Comparison of ENCODE assay signal across 9 cellular contexts in genomic region chr2:64062840-64063239, GRCh38. TPM values are rescaled to one million over a fixed set of nuclear protein-coding genes. Genes with fewer than 3 reads are reported as not detected.
DNase-seq lines count a peak whose midpoint lies in the region; ATAC-seq and TF ChIP-seq lines count a peak whose summit lies in the region.
"Had no signal": no experiment of that assay in that cellular context is flagged by ENCODE, and none has a peak within 500 bp of the region (broad histone marks: within the 10 kb centered on the region; RNA-seq: fewer than 3 reads in every experiment).

No MANE protein-coding gene starts in this region.

- POLR2A ChIA-PET in WTC11 (lab: Charles Lee) = no interaction called here

- peak overlapping the region; percentile 14; the same call in 1 of the 2 replicates for H3K27ac Mint-ChIP-seq in WTC11

- peaks cover 50% of the 10 kb centered on the region for H3K4me1 Mint-ChIP-seq in WTC11

- no peaks in the 10 kb centered on the region for H3K27me3 Mint-ChIP-seq in WTC11 (ENCODE audit: low read depth)

- no peaks in the 10 kb centered on the region for H3K36me3 Mint-ChIP-seq in WTC11

- CTCF ChIA-PET in WTC11 (lab: Charles Lee) = interaction anchor here (0.9 kb wide), 1 partner anchor 268 kb away, joined by 3 read pairs; no protein-coding TSS in a partner anchor

- peak; percentile 64 for DNase-seq in GM12865 (ENCODE audit: low read depth)
- DNase-seq in WTC11 (ENCODE audit: low spot score) = no peak
- DNase-seq in lung microvascular endothelial cell (ENCODE audit: low read depth in 2 of 2) = peak; percentile 4 to 56
- DNase-seq in central memory CD4-positive, alpha-beta T cell = no peak
- no peak for DNase-seq in SIG-M5 treated with dmso at 0.1 percent for 504 hours (lab: John Stamatoyannopoulos, UW; ENCODE audit: unreplicated experiment)
- no peak for DNase-seq in UCSD-AML1 (lab: John Stamatoyannopoulos, UW; ENCODE audit: unreplicated experiment)
- DNase-seq: stimulated activated CD4-positive, alpha-beta T cell treated with anti-CD3 and anti-CD28 coated beads, Interleukin-4, amount 100 ng/mL, for 24 hours had no signal

- no peaks in the 10 kb centered on the region for H3K9me3 Mint-ChIP-seq in WTC11

- peak; percentile 66 for ATAC-seq in HG02610 (IDR thresholded peaks at IDR 0.05; ENCODE audit: unreplicated experiment)
- no peak for ATAC-seq in WTC11
- ATAC-seq in GM18505 (IDR thresholded peaks at IDR 0.05; ENCODE audit: unreplicated experiment) = no peak

- H3K4me3 ChIP-seq in GM12865 (ENCODE audit: low read depth, low read length) = no peak overlapping the region

- no peak overlapping the region for H3K4me3 Mint-ChIP-seq in WTC11

- TF ChIP-seq CTCF in GM12865 (IDR thresholded peaks at IDR 0.05; ENCODE audit: insufficient read depth, low read depth, low read length, missing control alignments) (no peak), WTC11 (IDR thresholded peaks at IDR 0.05) (no peak)

- no peak for TF ChIP-seq POLR2A in GM18505 (IDR thresholded peaks at IDR 0.05; ENCODE audit: borderline replicate concordance, extremely low read depth, insufficient read depth, insufficient read length)

TF ChIP-seq in WTC11, 78 proteins besides CTCF, POLR2A, EP300 and RAD21:
- TF ChIP-seq TEAD1 (CRISPR knock-in tag; IDR thresholded peaks at IDR 0.05) = no peak

RNA-seq across cellular contexts. Expression of gene VPS54, which starts 43.6 kb away (rescaled TPM):
- total RNA-seq in WTC11 (2021) (12.4 to 14.6 TPM (median 13.5 TPM) in 3 replicates), lung microvascular endothelial cell (13.9 and 15.7 TPM in 2 replicates)

Comparison
In these comparisons a context has a peak if more than half of its experiments do, and no peak if none do; other contexts are left out.
1. DNase-seq: peak in GM12865 (single experiment) and lung microvascular endothelial cell (2 of 2); none in WTC11 (single experiment), central memory CD4-positive, alpha-beta T cell (single experiment), SIG-M5 treated with dmso at 0.1 percent for 504 hours (single experiment) and UCSD-AML1 (single experiment).